In genomic region chr3:58177747-58178527, GRCh38 we compare ENCODE assay signal across 1 cellular context.
TF ChIP-seq lines count a peak whose summit lies in the region.

No MANE protein-coding gene starts in this region.

TF ChIP-seq in K562, 482 proteins besides CTCF, POLR2A, EP300 and RAD21 (continued from another document):
- TF ChIP-seq, protein P1, sequence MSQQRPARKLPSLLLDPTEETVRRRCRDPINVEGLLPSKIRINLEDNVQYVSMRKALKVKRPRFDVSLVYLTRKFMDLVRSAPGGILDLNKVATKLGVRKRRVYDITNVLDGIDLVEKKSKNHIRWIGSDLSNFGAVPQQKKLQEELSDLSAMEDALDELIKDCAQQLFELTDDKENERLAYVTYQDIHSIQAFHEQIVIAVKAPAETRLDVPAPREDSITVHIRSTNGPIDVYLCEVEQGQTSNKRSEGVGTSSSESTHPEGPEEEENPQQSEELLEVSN (IDR thresholded peaks at IDR 0.05; ENCODE audit: borderline replicate concordance in 1 of 2, extremely low read depth in 1 of 2, insufficient read depth in 1 of 2, insufficient read length in 1 of 2, low read depth in 1 of 2, low read length in 1 of 2, poor library complexity in 1 of 2, severe bottlenecking in 1 of 2), result peak in 1 of 2 experiments; percentile 6
- TF ChIP-seq BRCA1 (IDR thresholded peaks at IDR 0.05), result no peak
- TF ChIP-seq BRCA1 (CRISPR knock-in tag; IDR thresholded peaks at IDR 0.05), result no peak
- no peak for TF ChIP-seq HNRNPH1 (optimal IDR thresholded peaks at IDR 0.05; ENCODE audit: low read depth, low read length)
- no peak for TF ChIP-seq KDM1A (IDR thresholded peaks at IDR 0.05)
- TF ChIP-seq, protein P2, sequence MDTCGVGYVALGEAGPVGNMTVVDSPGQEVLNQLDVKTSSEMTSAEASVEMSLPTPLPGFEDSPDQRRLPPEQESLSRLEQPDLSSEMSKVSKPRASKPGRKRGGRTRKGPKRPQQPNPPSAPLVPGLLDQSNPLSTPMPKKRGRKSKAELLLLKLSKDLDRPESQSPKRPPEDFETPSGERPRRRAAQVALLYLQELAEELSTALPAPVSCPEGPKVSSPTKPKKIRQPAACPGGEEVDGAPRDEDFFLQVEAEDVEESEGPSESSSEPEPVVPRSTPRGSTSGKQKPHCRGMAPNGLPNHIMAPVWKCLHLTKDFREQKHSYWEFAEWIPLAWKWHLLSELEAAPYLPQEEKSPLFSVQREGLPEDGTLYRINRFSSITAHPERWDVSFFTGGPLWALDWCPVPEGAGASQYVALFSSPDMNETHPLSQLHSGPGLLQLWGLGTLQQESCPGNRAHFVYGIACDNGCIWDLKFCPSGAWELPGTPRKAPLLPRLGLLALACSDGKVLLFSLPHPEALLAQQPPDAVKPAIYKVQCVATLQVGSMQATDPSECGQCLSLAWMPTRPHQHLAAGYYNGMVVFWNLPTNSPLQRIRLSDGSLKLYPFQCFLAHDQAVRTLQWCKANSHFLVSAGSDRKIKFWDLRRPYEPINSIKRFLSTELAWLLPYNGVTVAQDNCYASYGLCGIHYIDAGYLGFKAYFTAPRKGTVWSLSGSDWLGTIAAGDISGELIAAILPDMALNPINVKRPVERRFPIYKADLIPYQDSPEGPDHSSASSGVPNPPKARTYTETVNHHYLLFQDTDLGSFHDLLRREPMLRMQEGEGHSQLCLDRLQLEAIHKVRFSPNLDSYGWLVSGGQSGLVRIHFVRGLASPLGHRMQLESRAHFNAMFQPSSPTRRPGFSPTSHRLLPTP (IDR thresholded peaks at IDR 0.05; ENCODE audit: borderline replicate concordance, extremely low read depth, insufficient read length), result no peak
- TF ChIP-seq, protein P3, sequence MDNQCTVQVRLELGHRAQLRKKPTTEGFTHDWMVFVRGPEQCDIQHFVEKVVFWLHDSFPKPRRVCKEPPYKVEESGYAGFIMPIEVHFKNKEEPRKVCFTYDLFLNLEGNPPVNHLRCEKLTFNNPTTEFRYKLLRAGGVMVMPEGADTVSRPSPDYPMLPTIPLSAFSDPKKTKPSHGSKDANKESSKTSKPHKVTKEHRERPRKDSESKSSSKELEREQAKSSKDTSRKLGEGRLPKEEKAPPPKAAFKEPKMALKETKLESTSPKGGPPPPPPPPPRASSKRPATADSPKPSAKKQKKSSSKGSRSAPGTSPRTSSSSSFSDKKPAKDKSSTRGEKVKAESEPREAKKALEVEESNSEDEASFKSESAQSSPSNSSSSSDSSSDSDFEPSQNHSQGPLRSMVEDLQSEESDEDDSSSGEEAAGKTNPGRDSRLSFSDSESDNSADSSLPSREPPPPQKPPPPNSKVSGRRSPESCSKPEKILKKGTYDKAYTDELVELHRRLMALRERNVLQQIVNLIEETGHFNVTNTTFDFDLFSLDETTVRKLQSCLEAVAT (IDR thresholded peaks at IDR 0.05), result no peak
- TF ChIP-seq, protein P4, sequence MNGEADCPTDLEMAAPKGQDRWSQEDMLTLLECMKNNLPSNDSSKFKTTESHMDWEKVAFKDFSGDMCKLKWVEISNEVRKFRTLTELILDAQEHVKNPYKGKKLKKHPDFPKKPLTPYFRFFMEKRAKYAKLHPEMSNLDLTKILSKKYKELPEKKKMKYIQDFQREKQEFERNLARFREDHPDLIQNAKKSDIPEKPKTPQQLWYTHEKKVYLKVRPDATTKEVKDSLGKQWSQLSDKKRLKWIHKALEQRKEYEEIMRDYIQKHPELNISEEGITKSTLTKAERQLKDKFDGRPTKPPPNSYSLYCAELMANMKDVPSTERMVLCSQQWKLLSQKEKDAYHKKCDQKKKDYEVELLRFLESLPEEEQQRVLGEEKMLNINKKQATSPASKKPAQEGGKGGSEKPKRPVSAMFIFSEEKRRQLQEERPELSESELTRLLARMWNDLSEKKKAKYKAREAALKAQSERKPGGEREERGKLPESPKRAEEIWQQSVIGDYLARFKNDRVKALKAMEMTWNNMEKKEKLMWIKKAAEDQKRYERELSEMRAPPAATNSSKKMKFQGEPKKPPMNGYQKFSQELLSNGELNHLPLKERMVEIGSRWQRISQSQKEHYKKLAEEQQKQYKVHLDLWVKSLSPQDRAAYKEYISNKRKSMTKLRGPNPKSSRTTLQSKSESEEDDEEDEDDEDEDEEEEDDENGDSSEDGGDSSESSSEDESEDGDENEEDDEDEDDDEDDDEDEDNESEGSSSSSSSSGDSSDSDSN (IDR thresholded peaks at IDR 0.05; ENCODE audit: borderline replicate concordance in 1 of 2, low read depth in 2 of 2, low read length in 2 of 2), result peak in 1 of 2 experiments; percentile 72; a peak in 3 of 4 replicates
- TF ChIP-seq TFAM (CRISPR knock-in tag; conservative IDR thresholded peaks at IDR 0.05), result no peak
- no peak for TF ChIP-seq SPI1 (IDR thresholded peaks at IDR 0.05; ENCODE audit: borderline replicate concordance, low read depth, low read length)
- TF ChIP-seq ZNF583 (CRISPR knock-in tag; IDR thresholded peaks at IDR 0.05), result no peak
- no peak for TF ChIP-seq ZNF316 (IDR thresholded peaks at IDR 0.05)
- no peak for TF ChIP-seq EWSR1 (IDR thresholded peaks at IDR 0.05; ENCODE audit: borderline replicate concordance, low read depth, partially characterized antibody)
- no peak for TF ChIP-seq SIRT6 (IDR thresholded peaks at IDR 0.05; ENCODE audit: low read depth, low read length)
- no peak for TF ChIP-seq XRCC4 (IDR thresholded peaks at IDR 0.05; ENCODE audit: extremely low read depth, insufficient read depth, insufficient read length)
- no peak for TF ChIP-seq KAT7 (CRISPR knock-in tag; IDR thresholded peaks at IDR 0.05; ENCODE audit: borderline replicate concordance)
- TF ChIP-seq NCOA6 (IDR thresholded peaks at IDR 0.05), result no peak
- no peak for TF ChIP-seq ZNF589 (CRISPR knock-in tag; IDR thresholded peaks at IDR 0.05; ENCODE audit: low read depth)
- TF ChIP-seq XRCC5 (IDR thresholded peaks at IDR 0.05; ENCODE audit: low read depth, low read length), result 0 out of 2 replicates have a peak, but pooled peaks have one; percentile 31
- no peak for TF ChIP-seq USF2 (CRISPR knock-in tag; IDR thresholded peaks at IDR 0.05)
- TF ChIP-seq KAT8 (IDR thresholded peaks at IDR 0.05; ENCODE audit: low read depth), result no peak
- TF ChIP-seq NRF1 (conservative IDR thresholded peaks at IDR 0.05 in 1 of 2, IDR thresholded peaks at IDR 0.05 in 1 of 2), result peak in 1 of 2 experiments; percentile 45; a peak in 2 of 4 replicates
- TF ChIP-seq ZNF561 (CRISPR knock-in tag; conservative IDR thresholded peaks at IDR 0.05), result no peak
- TF ChIP-seq ZNF551 (CRISPR knock-in tag; IDR thresholded peaks at IDR 0.05), result no peak
- TF ChIP-seq SMC3 (conservative IDR thresholded peaks at IDR 0.05; ENCODE audit: insufficient read depth, low read depth, low read length), result peak; percentile 63
- TF ChIP-seq MYBL2 (IDR thresholded peaks at IDR 0.05; ENCODE audit: low read depth), result no peak
- no peak for TF ChIP-seq MYBL2 (CRISPR knock-in tag; IDR thresholded peaks at IDR 0.05; ENCODE audit: borderline replicate concordance)
- no peak for TF ChIP-seq SMARCC2 (IDR thresholded peaks at IDR 0.05; ENCODE audit: low read depth)
- no peak for TF ChIP-seq SMARCA5 (IDR thresholded peaks at IDR 0.05)
- TF ChIP-seq ZNF277 (CRISPR knock-in tag; IDR thresholded peaks at IDR 0.05; ENCODE audit: borderline replicate concordance), result no peak
- TF ChIP-seq, protein P5, sequence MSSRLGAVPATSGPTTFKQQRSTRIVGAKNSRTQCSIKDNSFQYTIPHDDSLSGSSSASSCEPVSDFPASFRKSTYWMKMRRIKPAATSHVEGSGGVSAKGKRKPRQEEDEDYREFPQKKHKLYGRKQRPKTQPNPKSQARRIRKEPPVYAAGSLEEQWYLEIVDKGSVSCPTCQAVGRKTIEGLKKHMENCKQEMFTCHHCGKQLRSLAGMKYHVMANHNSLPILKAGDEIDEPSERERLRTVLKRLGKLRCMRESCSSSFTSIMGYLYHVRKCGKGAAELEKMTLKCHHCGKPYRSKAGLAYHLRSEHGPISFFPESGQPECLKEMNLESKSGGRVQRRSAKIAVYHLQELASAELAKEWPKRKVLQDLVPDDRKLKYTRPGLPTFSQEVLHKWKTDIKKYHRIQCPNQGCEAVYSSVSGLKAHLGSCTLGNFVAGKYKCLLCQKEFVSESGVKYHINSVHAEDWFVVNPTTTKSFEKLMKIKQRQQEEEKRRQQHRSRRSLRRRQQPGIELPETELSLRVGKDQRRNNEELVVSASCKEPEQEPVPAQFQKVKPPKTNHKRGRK (tag; IDR thresholded peaks at IDR 0.05), result no peak
- TF ChIP-seq CSDE1 (IDR thresholded peaks at IDR 0.05), result no peak
- TF ChIP-seq, protein P6, sequence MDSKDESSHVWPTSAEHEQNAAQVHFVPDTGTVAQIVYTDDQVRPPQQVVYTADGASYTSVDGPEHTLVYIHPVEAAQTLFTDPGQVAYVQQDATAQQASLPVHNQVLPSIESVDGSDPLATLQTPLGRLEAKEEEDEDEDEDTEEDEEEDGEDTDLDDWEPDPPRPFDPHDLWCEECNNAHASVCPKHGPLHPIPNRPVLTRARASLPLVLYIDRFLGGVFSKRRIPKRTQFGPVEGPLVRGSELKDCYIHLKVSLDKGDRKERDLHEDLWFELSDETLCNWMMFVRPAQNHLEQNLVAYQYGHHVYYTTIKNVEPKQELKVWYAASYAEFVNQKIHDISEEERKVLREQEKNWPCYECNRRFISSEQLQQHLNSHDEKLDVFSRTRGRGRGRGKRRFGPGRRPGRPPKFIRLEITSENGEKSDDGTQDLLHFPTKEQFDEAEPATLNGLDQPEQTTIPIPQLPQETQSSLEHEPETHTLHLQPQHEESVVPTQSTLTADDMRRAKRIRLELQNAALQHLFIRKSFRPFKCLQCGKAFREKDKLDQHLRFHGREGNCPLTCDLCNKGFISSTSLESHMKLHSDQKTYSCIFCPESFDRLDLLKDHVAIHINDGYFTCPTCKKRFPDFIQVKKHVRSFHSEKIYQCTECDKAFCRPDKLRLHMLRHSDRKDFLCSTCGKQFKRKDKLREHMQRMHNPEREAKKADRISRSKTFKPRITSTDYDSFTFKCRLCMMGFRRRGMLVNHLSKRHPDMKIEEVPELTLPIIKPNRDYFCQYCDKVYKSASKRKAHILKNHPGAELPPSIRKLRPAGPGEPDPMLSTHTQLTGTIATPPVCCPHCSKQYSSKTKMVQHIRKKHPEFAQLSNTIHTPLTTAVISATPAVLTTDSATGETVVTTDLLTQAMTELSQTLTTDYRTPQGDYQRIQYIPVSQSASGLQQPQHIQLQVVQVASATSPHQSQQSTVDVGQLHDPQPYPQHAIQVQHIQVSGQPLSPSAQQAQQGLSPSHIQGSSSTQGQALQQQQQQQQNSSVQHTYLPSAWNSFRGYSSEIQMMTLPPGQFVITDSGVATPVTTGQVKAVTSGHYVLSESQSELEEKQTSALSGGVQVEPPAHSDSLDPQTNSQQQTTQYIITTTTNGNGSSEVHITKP (IDR thresholded peaks at IDR 0.05; ENCODE audit: partially characterized antibody), result peak; percentile 21
- TF ChIP-seq ZNF24 (IDR thresholded peaks at IDR 0.05), result no peak
- TF ChIP-seq ZNF764 (CRISPR knock-in tag; IDR thresholded peaks at IDR 0.05; ENCODE audit: low read depth), result no peak
- TF ChIP-seq PHB2 (IDR thresholded peaks at IDR 0.05; ENCODE audit: low read depth), result no peak
- no peak for TF ChIP-seq SP2 (IDR thresholded peaks at IDR 0.05; ENCODE audit: extremely low read depth, low read depth, low read length, poor library complexity, severe bottlenecking)
- TF ChIP-seq MAFK (IDR thresholded peaks at IDR 0.05; ENCODE audit: low read length), result no peak
- no peak for TF ChIP-seq CAMTA2 (CRISPR knock-in tag; conservative IDR thresholded peaks at IDR 0.05)
- TF ChIP-seq HMGN3 (IDR thresholded peaks at IDR 0.05; ENCODE audit: borderline replicate concordance, extremely low read depth, insufficient read length, low read depth, low read length), result peak; percentile 47
- no peak for TF ChIP-seq ZBTB26 (CRISPR knock-in tag; IDR thresholded peaks at IDR 0.05)
- no peak for TF ChIP-seq TCF3 (CRISPR knock-in tag; IDR thresholded peaks at IDR 0.05)
- TF ChIP-seq CHD1 (IDR thresholded peaks at IDR 0.05; ENCODE audit: low read length), result no peak
- no peak for TF ChIP-seq PBX2 (CRISPR knock-in tag; IDR thresholded peaks at IDR 0.05; ENCODE audit: low read depth)
- no peak for TF ChIP-seq PBX2 (tag; conservative IDR thresholded peaks at IDR 0.05; ENCODE audit: low read depth)
